In genomic region chr13:67146523-67147130, GRCh38 we compare ENCODE assay signal across 20 cellular contexts.
A peak's percentile ranks its signal among the peaks of the same experiment; 100 is the strongest.
DNase-seq lines count a peak whose midpoint lies in the region; ATAC-seq, FAIRE-seq and TF ChIP-seq lines count a peak whose summit lies in the region.
"Had no signal": no experiment of that assay in that cellular context is flagged by ENCODE, and none has a peak within 500 bp of the region (broad histone marks: within the 10 kb centered on the region; RNA-seq: fewer than 3 reads in every experiment).

No MANE protein-coding gene starts in this region.

- intact Hi-C loops in K562 (cut with micrococcal nuclease) (no loop called here), sigmoid colon (cut with DNase I) (no loop called here), adrenal gland (cut with DNase I) (no loop called here)

- POLR2A ChIA-PET in K562 (lab: Yijun Ruan, JAX) = no interaction called here

- H3K36me3 ChIP-seq in Loucy (ENCODE audit: insufficient read depth, low read length) = no peaks in the 10 kb centered on the region
- H3K36me3 ChIP-seq in K562 (ENCODE audit: control insufficient read depth, insufficient read depth, low read length) = no peaks in the 10 kb centered on the region
- no peaks in the 10 kb centered on the region for H3K36me3 ChIP-seq in sigmoid colon
- no peaks in the 10 kb centered on the region for H3K36me3 ChIP-seq in adrenal gland (replicated peaks in 1 of 2)
- H3K36me3 ChIP-seq: ovary, thoracic aorta had no signal

- peak overlapping the region; percentile 22; the same call in 1 of the 2 replicates for H2AFZ ChIP-seq in Loucy (ENCODE audit: low read length)
- H2AFZ ChIP-seq in K562 (ENCODE audit: low read depth, low read length) = peak overlapping the region; percentile 33; the same call in 1 of the 2 replicates

- no peaks in the 10 kb centered on the region; the same call in 1 of the 2 replicates for H3F3A ChIP-seq in Loucy (ENCODE audit: low read depth)

- H3K9me1 ChIP-seq in K562 (ENCODE audit: control insufficient read depth, insufficient read depth, low read length) = no peaks in the 10 kb centered on the region

- TF ChIP-seq RAD21 in K562 (CRISPR knock-in tag; conservative IDR thresholded peaks at IDR 0.05 in 1 of 2, IDR thresholded peaks at IDR 0.05 in 1 of 2) = no peak

- TF ChIP-seq CTCF in Loucy (conservative IDR thresholded peaks at IDR 0.05; ENCODE audit: low read length) (no peak), K562 (IDR thresholded peaks at IDR 0.05 in 2 of 3, conservative IDR thresholded peaks at IDR 0.05 in 1 of 3; ENCODE audit: insufficient read depth in 2 of 3, low read depth in 1 of 3, low read length in 3 of 3) (no peak), sigmoid colon (IDR thresholded peaks at IDR 0.05) (no peak), adrenal gland (IDR thresholded peaks at IDR 0.05) (no peak)

- H3K79me2 ChIP-seq in Loucy (ENCODE audit: insufficient read depth, low read length) (no peaks in the 10 kb centered on the region), K562 (ENCODE audit: control insufficient read depth, insufficient read depth, low read length) (no peaks in the 10 kb centered on the region)

- CTCF ChIA-PET in K562 (lab: Yijun Ruan, JAX; ENCODE audit: low intra/inter-chr PET ratio) = no interaction called here

- no peak for TF ChIP-seq EP300 in K562 (IDR thresholded peaks at IDR 0.05; ENCODE audit: low read length)
- no peak for TF ChIP-seq EP300 in sigmoid colon (IDR thresholded peaks at IDR 0.05)

- H3K4me2 ChIP-seq in Loucy (ENCODE audit: low read depth, low read length, poor library complexity, severe bottlenecking) = peak overlapping the region; percentile 25
- H3K4me2 ChIP-seq in K562 (ENCODE audit: insufficient read depth, low read length) = no peak overlapping the region

- H3K9me2 ChIP-seq in Loucy (replicated peaks; ENCODE audit: low read depth, low read length) = no peaks in the 10 kb centered on the region

- H3K4me3 ChIP-seq in Loucy (ENCODE audit: low read length, poor library complexity, severe bottlenecking) (peak overlapping the region; percentile 40), K562 (no peak overlapping the region), sigmoid colon (no peak overlapping the region), adrenal gland (no peak overlapping the region)
- H3K4me3 ChIP-seq: ovary, smooth muscle cell, thoracic aorta had no signal

- H3K27me3 ChIP-seq in Loucy (ENCODE audit: insufficient read depth, low read length, poor library complexity, severe bottlenecking) (no peaks in the 10 kb centered on the region), K562 (ENCODE audit: control insufficient read depth in 2 of 2, insufficient read depth in 2 of 2, low read length in 2 of 2) (no peaks in the 10 kb centered on the region), sigmoid colon (no peaks in the 10 kb centered on the region), adrenal gland (no peaks in the 10 kb centered on the region)
- H3K27me3 ChIP-seq: ovary had no signal

- TF ChIP-seq POLR2A in K562 (conservative IDR thresholded peaks at IDR 0.05) (no peak), sigmoid colon (IDR thresholded peaks at IDR 0.05) (no peak), adrenal gland (IDR thresholded peaks at IDR 0.05) (no peak)

- ATAC-seq in K562 (no peak), HG03520 (IDR thresholded peaks at IDR 0.05; ENCODE audit: unreplicated experiment) (no peak)
- ATAC-seq: Panc1 had no signal

- H4K20me1 ChIP-seq in Loucy (ENCODE audit: insufficient read depth, low read length, poor library complexity, severe bottlenecking) = no peaks in the 10 kb centered on the region
- no peaks in the 10 kb centered on the region for H4K20me1 ChIP-seq in K562 (replicated peaks; ENCODE audit: control insufficient read depth, insufficient read depth, low read length)

- H3K27ac ChIP-seq in K562 (ENCODE audit: extremely low read depth, low read depth, low read length) (no peak overlapping the region), sigmoid colon (peak overlapping the region; percentile 2 to 51 (median 34)), adrenal gland (peak overlapping the region in 1 of 5 donors; percentile 9)
- H3K27ac ChIP-seq: HL-60, ovary, thoracic aorta had no signal

- DNase-seq in K562 (ENCODE audit: extremely low read depth in 1 of 4, low spot score in 3 of 4) (no peak), sigmoid colon (no peak), adrenal gland (no peak)
- no peak for DNase-seq in stimulated activated CD4-positive, alpha-beta T cell treated with anti-CD3 and anti-CD28 coated beads, Interleukin-2, amount 100 ng/mL, for 24 hours
- DNase-seq: activated naive CD4-positive, alpha-beta T cell treated with anti-CD3 and anti-CD28 coated beads, Interleukin-2, amount 10 ng/mL, durations not matched to agents 7 days and 5 days; activated T-cell treated with anti-CD3 and anti-CD28 coated beads for 4 hours; DMS 273 treated with DMSO at 0.1 percent for 48 hours; effector CD8-positive, alpha-beta T cell; kidney glomerular epithelial cell; NCI-H1048; NCI-H748 treated with DMSO at 0.1 percent for 48 hours; ovary had no signal

- H3K4me1 ChIP-seq in Loucy (ENCODE audit: insufficient read depth, low read length, poor library complexity, severe bottlenecking) (peaks cover 23% of the 10 kb centered on the region), K562 (replicated peaks in 1 of 2; ENCODE audit: control insufficient read depth in 2 of 2, insufficient read depth in 2 of 2, low read length in 2 of 2) (0 out of 5 replicates have a peak, but pooled peaks cover 0 to 2% of the 10 kb centered on the region in 2 experiments), sigmoid colon (peaks cover 0 to 23% (median 20%) of the 10 kb centered on the region in 4 donors), adrenal gland (replicated peaks in 1 of 2) (no peaks in the 10 kb centered on the region)

- no peak for FAIRE-seq in K562 (lab: Jason Lieb, UNC)
- peak; percentile 41 for FAIRE-seq in islet of Langerhans (lab: Jason Lieb, UNC)
- FAIRE-seq: TTC549 had no signal

- H3K9me3 ChIP-seq in Loucy (ENCODE audit: insufficient read depth, low read depth, low read length) (no peaks in the 10 kb centered on the region), K562 (replicated peaks; ENCODE audit: control insufficient read depth, insufficient read depth, low read depth, low read length) (no peaks in the 10 kb centered on the region), sigmoid colon (no peaks in the 10 kb centered on the region), adrenal gland (replicated peaks in 1 of 3) (no peaks in the 10 kb centered on the region)
- H3K9me3 ChIP-seq: ovary, thoracic aorta had no signal

- in situ Hi-C loops in K562 (cut with MboI) = no loop called here

- 28% methylated on average over 3 of the region's 4 CpGs for WGBS in K562 (ENCODE audit: insufficient coverage, low coverage, missing lambda C conversion rate)
- 54 to 70% methylated on average over 4 of the region's 4 CpGs for WGBS in sigmoid colon, 2 donors
- WGBS in adrenal gland, 4 donors = 46 to 51% (median 51%) methylated on average over 4 of the region's 4 CpGs

- H3K9ac ChIP-seq in Loucy (ENCODE audit: low read depth, low read length, poor library complexity, severe bottlenecking) (no peak overlapping the region), K562 (ENCODE audit: insufficient read depth in 1 of 2, low read depth in 2 of 2, low read length in 2 of 2) (no peak overlapping the region)

- no TSS peak for BruUV-seq in K562 (replicated peaks; lab: Mats Ljungman, UMichigan)

TF ChIP-seq in K562, 482 proteins besides CTCF, POLR2A, EP300 and RAD21 (continues in another document):
- TF ChIP-seq PTTG1 (tag; IDR thresholded peaks at IDR 0.05; ENCODE audit: low read depth) (no peak), IRF1 (CRISPR knock-in tag; IDR thresholded peaks at IDR 0.05; ENCODE audit: borderline replicate concordance) (no peak), ZNF764 (CRISPR knock-in tag; IDR thresholded peaks at IDR 0.05; ENCODE audit: low read depth) (no peak), ARID4B (CRISPR knock-in tag; IDR thresholded peaks at IDR 0.05) (no peak), EHMT2 (IDR thresholded peaks at IDR 0.05) (no peak)
